Comparison of ENCODE assay signal across 8 cellular contexts in the genomic region with DNA sequence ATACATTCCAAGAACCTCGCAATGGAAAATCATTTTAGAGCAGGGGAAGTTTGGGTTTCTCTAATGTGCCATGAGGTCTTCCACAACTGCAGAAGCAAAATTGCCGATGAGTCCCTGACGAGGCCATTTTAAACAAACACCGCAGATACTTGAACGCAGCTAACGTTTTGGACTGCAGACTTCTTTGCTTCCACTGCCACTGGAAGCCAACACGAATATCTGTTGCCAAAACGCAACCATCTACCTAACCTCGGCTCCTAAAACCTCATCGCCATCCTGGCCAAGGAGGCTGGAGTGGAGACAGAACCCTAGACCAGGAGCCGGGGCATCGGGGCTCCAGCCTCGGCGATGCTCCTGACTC. TPM values are rescaled to one million over a fixed set of nuclear protein-coding genes. Genes with fewer than 3 reads are reported as not detected.
DNase-seq lines count a peak whose midpoint lies in the region; ATAC-seq, FAIRE-seq and TF ChIP-seq lines count a peak whose summit lies in the region.

No MANE protein-coding gene starts in this region.

- H3K9me3 ChIP-seq in K562 (replicated peaks; ENCODE audit: control insufficient read depth, insufficient read depth, low read depth, low read length), result no peaks in the 10 kb centered on the region

- peak overlapping the region; percentile 90 for H3K4me3 ChIP-seq in K562

- peak; percentile 37 for DNase-seq in activated naive CD4-positive, alpha-beta T cell treated with anti-CD3 and anti-CD28 coated beads for 36 hours
- no peak for DNase-seq in activated naive CD4-positive, alpha-beta T cell (lab: John Stamatoyannopoulos, UW)
- peak; percentile 23 for DNase-seq in NCI-H1105 (lab: John Stamatoyannopoulos, UW)
- DNase-seq in K562 (ENCODE audit: extremely low read depth in 1 of 4, low spot score in 3 of 4), result peak in 1 of 4 experiments; percentile 45
- DNase-seq in kidney tubule cell (ENCODE audit: low spot score), result peak; percentile 44
- peak in 2 of 49 donors; percentile 49 to 80 for DNase-seq in substantia nigra (lab: John Stamatoyannopoulos, UW)

- H3K27me3 Mint-ChIP-seq in activated naive CD4-positive, alpha-beta T cell treated with anti-CD3 and anti-CD28 coated beads for 36 hours (ENCODE audit: low read depth), result no peaks in the 10 kb centered on the region

- no peaks in the 10 kb centered on the region for H3K79me2 ChIP-seq in K562 (ENCODE audit: control insufficient read depth, insufficient read depth, low read length)

- no peak for TF ChIP-seq POLR2A in K562 (conservative IDR thresholded peaks at IDR 0.05)

- POLR2A ChIA-PET in K562 (lab: Yijun Ruan, JAX), result interaction anchor here (0.6 to 2.0 kb wide), 8 partner anchors 9 to 412 kb away, joined by 3 to 6 read pairs (median 4); no protein-coding TSS in a partner anchor

- H3K4me2 ChIP-seq in K562 (ENCODE audit: insufficient read depth, low read length), result peak overlapping the region; percentile 90

- TF ChIP-seq CTCF in K562 (IDR thresholded peaks at IDR 0.05 in 2 of 3, conservative IDR thresholded peaks at IDR 0.05 in 1 of 3; ENCODE audit: insufficient read depth in 2 of 3, low read depth in 1 of 3, low read length in 3 of 3), result no peak

- H3K4me1 Mint-ChIP-seq in activated naive CD4-positive, alpha-beta T cell treated with anti-CD3 and anti-CD28 coated beads for 36 hours (ENCODE audit: low read depth), result peaks cover 46% of the 10 kb centered on the region

- no peaks in the 10 kb centered on the region for H3K9me3 Mint-ChIP-seq in activated naive CD4-positive, alpha-beta T cell treated with anti-CD3 and anti-CD28 coated beads for 36 hours

- in situ Hi-C loops in K562 (cut with MboI), result no loop called here

- no TSS peak for BruUV-seq in K562 (replicated peaks; lab: Mats Ljungman, UMichigan)

- intact Hi-C loops in activated naive CD4-positive, alpha-beta T cell treated with anti-CD3 and anti-CD28 coated beads for 36 hours (cut with micrococcal nuclease), result loop anchor here (1.0 to 5.0 kb wide), 13 partner anchors 40 to 893 kb away; partner anchors contain the start of genes AGBL3, BPGM, CNOT4 and CYREN
- intact Hi-C loops in K562 (cut with micrococcal nuclease), result no loop called here

- H3K27me3 ChIP-seq in K562 (ENCODE audit: control insufficient read depth in 2 of 2, insufficient read depth in 2 of 2, low read length in 2 of 2), result no peaks in the 10 kb centered on the region; a peak in 1 of 5 replicates

- no peak for FAIRE-seq in K562 (lab: Jason Lieb, UNC)

- H2AFZ ChIP-seq in K562 (ENCODE audit: low read depth, low read length), result peak overlapping the region; percentile 99

- peak overlapping the region; percentile 63 to 98 for H3K9ac ChIP-seq in K562 (ENCODE audit: insufficient read depth in 1 of 2, low read depth in 2 of 2, low read length in 2 of 2)

- CTCF ChIA-PET in activated naive CD4-positive, alpha-beta T cell treated with anti-CD3 and anti-CD28 coated beads for 36 hours (lab: Charles Lee), result interaction anchor here (0.7 to 2.6 kb wide), 5 partner anchors 33 to 578 kb away, joined by 3 to 10 read pairs (median 4); no protein-coding TSS in a partner anchor
- CTCF ChIA-PET in K562 (lab: Yijun Ruan, JAX; ENCODE audit: low intra/inter-chr PET ratio), result no interaction called here

- no peaks in the 10 kb centered on the region for H3K36me3 ChIP-seq in K562 (ENCODE audit: control insufficient read depth, insufficient read depth, low read length)

- TF ChIP-seq RAD21 in K562 (CRISPR knock-in tag; conservative IDR thresholded peaks at IDR 0.05 in 1 of 2, IDR thresholded peaks at IDR 0.05 in 1 of 2), result no peak

- H3K9me1 ChIP-seq in K562 (ENCODE audit: control insufficient read depth, insufficient read depth, low read length), result no peaks in the 10 kb centered on the region

- peak overlapping the region; percentile 46 for H3K27ac Mint-ChIP-seq in activated naive CD4-positive, alpha-beta T cell treated with anti-CD3 and anti-CD28 coated beads for 36 hours

- peaks cover 16 to 27% of the 10 kb centered on the region in 2 experiments for H3K4me1 ChIP-seq in K562 (replicated peaks in 1 of 2; ENCODE audit: control insufficient read depth in 2 of 2, insufficient read depth in 2 of 2, low read length in 2 of 2)

- no peak for TF ChIP-seq EP300 in K562 (IDR thresholded peaks at IDR 0.05; ENCODE audit: low read length)

- H3K4me3 Mint-ChIP-seq in activated naive CD4-positive, alpha-beta T cell treated with anti-CD3 and anti-CD28 coated beads for 36 hours, result peak overlapping the region; percentile 98

- H3K36me3 Mint-ChIP-seq in activated naive CD4-positive, alpha-beta T cell treated with anti-CD3 and anti-CD28 coated beads for 36 hours (ENCODE audit: low read depth), result peaks cover 10% of the 10 kb centered on the region

- no peaks in the 10 kb centered on the region for H4K20me1 ChIP-seq in K562 (replicated peaks; ENCODE audit: control insufficient read depth, insufficient read depth, low read length)

- ATAC-seq in K562 (peak; percentile 33), HG03565 (IDR thresholded peaks at IDR 0.05; ENCODE audit: unreplicated experiment) (no peak), GM19397 (IDR thresholded peaks at IDR 0.05; ENCODE audit: unreplicated experiment) (no peak)

- 4% methylated on average over 14 of the region's 14 CpGs for WGBS in K562 (ENCODE audit: insufficient coverage, low coverage, missing lambda C conversion rate)

- peak overlapping the region; percentile 66; the same call in 1 of the 3 replicates for H3K27ac ChIP-seq in K562 (ENCODE audit: extremely low read depth, low read depth, low read length)
- peak overlapping the region; percentile 84 for H3K27ac ChIP-seq in substantia nigra (ENCODE audit: low read depth, low read length, poor library complexity, severe bottlenecking)

RNA-seq across cellular contexts. Expression of gene WDR91, which starts 0.5 kb away (rescaled TPM):
- total RNA-seq in activated naive CD4-positive, alpha-beta T cell treated with anti-CD3 and anti-CD28 coated beads for 36 hours, result 10 to 100 TPM; 10.6 to 11.1 TPM
- total RNA-seq in K562 (2011; cell fraction: chromatin; rRNA removed; ENCODE audit: low replicate concordance), result 28.4 and 48.4 TPM in 2 replicates
- total RNA-seq in K562 (2011; cell fraction: nucleolus; rRNA removed), result 26.5 and 27.3 TPM in 2 replicates
- total RNA-seq in K562 (2011; cell fraction: nucleoplasm; rRNA removed), result 18.5 and 26.3 TPM in 2 replicates
- total RNA-seq in K562 (2014; rRNA removed) (10.1 and 12.0 TPM in 2 replicates), K562 (2014; rRNA removed; fragmentation: Illumina TruSeq; extraction: Trizol) (4.9 and 5.8 TPM in 2 replicates), K562 (2015; rRNA removed; fragmentation: Illumina TruSeq; extraction: Trizol) (9.2 and 10.7 TPM in 2 replicates), K562 (2021) (12.1 and 18.2 TPM in 2 replicates)
- polyA plus RNA-seq in K562 (2011; rRNA removed) (12.9 and 15.0 TPM in 2 replicates), K562 (2014; fragmentation: Illumina TruSeq; extraction: Trizol) (7.7 and 9.8 TPM in 2 replicates), K562 (2014; fragmentation: Nextera tagmentation; extraction: Ambion mirVana) (1 to 10 TPM; 1.9 to 2.1 TPM), K562 (2014; rRNA removed) (11.9 and 17.4 TPM in 2 replicates)
- 18.4 and 21.1 TPM in 2 replicates for polyA plus RNA-seq in K562 (2011; cell fraction: cytosol; rRNA removed)
- polyA plus RNA-seq in K562 (2011; cell fraction: nucleus; rRNA removed), result 69.8 and 70.6 TPM in 2 replicates
- 8.7 and 11.6 TPM in 2 replicates for polyA plus RNA-seq in K562 (2012)
- 8.4 and 9.3 TPM in 2 replicates for polyA minus RNA-seq in K562 (2011; rRNA and poly(A)+ RNA removed)
- polyA minus RNA-seq in K562 (2011; cell fraction: cytosol; rRNA and poly(A)+ RNA removed), result 8.6 and 9.1 TPM in 2 replicates
- polyA minus RNA-seq in K562 (2011; cell fraction: nucleus; rRNA and poly(A)+ RNA removed), result 15.2 and 24.0 TPM in 2 replicates

RNA-seq across cellular contexts. Expression of gene STRA8, which starts 22.8 kb away (rescaled TPM):
- total RNA-seq in activated naive CD4-positive, alpha-beta T cell treated with anti-CD3 and anti-CD28 coated beads for 36 hours, result not detected
- total RNA-seq in K562 (2011; cell fraction: chromatin; rRNA removed; ENCODE audit: low replicate concordance), result not detected in 2 replicates
- total RNA-seq in K562 (2011; cell fraction: nucleolus; rRNA removed), result not detected in 2 replicates
- not detected in 2 replicates for total RNA-seq in K562 (2011; cell fraction: nucleoplasm; rRNA removed)
- total RNA-seq in K562 (2014; rRNA removed) (not detected in 2 replicates), K562 (2014; rRNA removed; fragmentation: Illumina TruSeq; extraction: Trizol) (not detected in 2 replicates), K562 (2015; rRNA removed; fragmentation: Illumina TruSeq; extraction: Trizol) (not detected in 2 replicates), K562 (2021) (not detected in 2 replicates)
- polyA plus RNA-seq in K562 (2011; rRNA removed) (not detected in 2 replicates), K562 (2014; fragmentation: Illumina TruSeq; extraction: Trizol) (not detected in 2 replicates), K562 (2014; fragmentation: Nextera tagmentation; extraction: Ambion mirVana) (not detected), K562 (2014; rRNA removed) (not detected in 2 replicates)
- not detected in 2 replicates for polyA plus RNA-seq in K562 (2011; cell fraction: cytosol; rRNA removed)
- not detected in 2 replicates for polyA plus RNA-seq in K562 (2011; cell fraction: nucleus; rRNA removed)
- not detected in 2 replicates for polyA plus RNA-seq in K562 (2012)
- not detected in 2 replicates for polyA minus RNA-seq in K562 (2011; rRNA and poly(A)+ RNA removed)
- polyA minus RNA-seq in K562 (2011; cell fraction: cytosol; rRNA and poly(A)+ RNA removed), result not detected in 2 replicates
- not detected in 2 replicates for polyA minus RNA-seq in K562 (2011; cell fraction: nucleus; rRNA and poly(A)+ RNA removed)

RNA-seq across cellular contexts. Expression of gene CYREN, which starts 40.3 kb away (rescaled TPM):
- 10 to 100 TPM; 36.7 to 39.0 TPM for total RNA-seq in activated naive CD4-positive, alpha-beta T cell treated with anti-CD3 and anti-CD28 coated beads for 36 hours
- 74.7 and 156 TPM in 2 replicates for total RNA-seq in K562 (2011; cell fraction: chromatin; rRNA removed; ENCODE audit: low replicate concordance)
- 93.6 and 122 TPM in 2 replicates for total RNA-seq in K562 (2011; cell fraction: nucleolus; rRNA removed)
- total RNA-seq in K562 (2011; cell fraction: nucleoplasm; rRNA removed), result 99.6 and 104 TPM in 2 replicates
- 108 and 116 TPM in 2 replicates for total RNA-seq in K562 (2014; rRNA removed)
- total RNA-seq in K562 (2014; rRNA removed; fragmentation: Illumina TruSeq; extraction: Trizol), result 73.8 and 79.8 TPM in 2 replicates
- 94.7 and 97.3 TPM in 2 replicates for total RNA-seq in K562 (2015; rRNA removed; fragmentation: Illumina TruSeq; extraction: Trizol)
- total RNA-seq in K562 (2021), result 93.9 and 102 TPM in 2 replicates
- 70.3 and 76.7 TPM in 2 replicates for polyA plus RNA-seq in K562 (2011; rRNA removed)
- polyA plus RNA-seq in K562 (2011; cell fraction: cytosol; rRNA removed), result 64.8 and 71.7 TPM in 2 replicates
- polyA plus RNA-seq in K562 (2011; cell fraction: nucleus; rRNA removed), result 63.9 and 68.6 TPM in 2 replicates
- 76.0 and 88.6 TPM in 2 replicates for polyA plus RNA-seq in K562 (2012)
- polyA plus RNA-seq in K562 (2014; fragmentation: Illumina TruSeq; extraction: Trizol), result 88.8 and 93.4 TPM in 2 replicates
- 10 to 100 TPM; 13.9 to 25.5 TPM for polyA plus RNA-seq in K562 (2014; fragmentation: Nextera tagmentation; extraction: Ambion mirVana)
- polyA plus RNA-seq in K562 (2014; rRNA removed), result 87.2 and 91.9 TPM in 2 replicates
- 91.4 and 96.8 TPM in 2 replicates for polyA minus RNA-seq in K562 (2011; rRNA and poly(A)+ RNA removed)
- polyA minus RNA-seq in K562 (2011; cell fraction: cytosol; rRNA and poly(A)+ RNA removed), result 41.0 and 42.8 TPM in 2 replicates
- 68.5 and 107 TPM in 2 replicates for polyA minus RNA-seq in K562 (2011; cell fraction: nucleus; rRNA and poly(A)+ RNA removed)

Comparison
In these comparisons a context has a peak if more than half of its experiments do, and no peak if none do; other contexts are left out.
1. DNase-seq: peak in activated naive CD4-positive, alpha-beta T cell treated with anti-CD3 and anti-CD28 coated beads for 36 hours (single experiment), NCI-H1105 (single experiment) and kidney tubule cell (single experiment); none in activated naive CD4-positive, alpha-beta T cell (0 of 4).